8 cellular contexts compared by ENCODE assay signal in the genomic region with DNA sequence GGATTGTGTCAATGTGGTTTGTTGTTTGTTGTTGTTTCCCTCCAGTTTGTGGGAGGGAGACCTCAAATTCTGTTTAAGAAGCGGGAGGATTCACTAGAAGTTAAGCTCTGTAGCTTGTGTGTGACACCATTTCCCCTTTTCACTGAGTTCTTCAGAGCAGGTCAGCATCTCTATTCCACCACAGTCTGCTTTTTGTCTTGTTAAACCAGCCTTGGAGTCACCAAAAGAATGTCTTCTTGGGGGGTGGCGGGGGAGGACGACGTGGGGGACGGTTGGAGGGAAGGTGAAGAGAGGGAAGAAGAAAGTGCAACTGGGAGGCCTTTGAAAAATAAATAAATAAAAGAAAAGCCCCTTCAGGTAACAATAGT. TPM values are rescaled to one million over a fixed set of nuclear protein-coding genes. Genes with fewer than 3 reads are reported as not detected.
A peak's percentile ranks its signal among the peaks of the same experiment; 100 is the strongest.
DNase-seq lines count a peak whose midpoint lies in the region; ATAC-seq, FAIRE-seq and TF ChIP-seq lines count a peak whose summit lies in the region.

No MANE protein-coding gene starts in this region.

- intact Hi-C loops in activated CD4-positive, alpha-beta T cell treated with anti-CD3 and anti-CD28 coated beads for 36 hours (cut with DNase I, micrococcal nuclease), result loop anchor here in 1 of 2 experiments (5.0 to 10.0 kb wide), 3 partner anchors 462 to 1531 kb away; a partner anchor contains a TSS

- H2AFZ ChIP-seq in astrocyte (ENCODE audit: low read depth, low read length), result peak overlapping the region; percentile 94

- H3K4me1 Mint-ChIP-seq in activated CD4-positive, alpha-beta T cell treated with anti-CD3 and anti-CD28 coated beads for 36 hours, result peaks cover 35% of the 10 kb centered on the region
- peaks cover 6% of the 10 kb centered on the region for H3K4me1 Mint-ChIP-seq in astrocyte (ENCODE audit: low read depth, unreplicated experiment)
- peaks cover 21 to 25% of the 10 kb centered on the region in 2 donors for H3K4me1 Mint-ChIP-seq in natural killer cell treated with Interleukin-12 subunit alpha and Interleukin-12 subunit beta and Interleukin-15 and Interleukin-18, amount 100 ng/mL, for 72 hours (ENCODE audit: low read depth in 2 of 2)

- H3K9me3 ChIP-seq in astrocyte (ENCODE audit: insufficient read depth, low read depth, low read length), result no peaks in the 10 kb centered on the region

- H3K27me3 ChIP-seq in astrocyte (ENCODE audit: insufficient read depth, low read length), result peaks cover 51% of the 10 kb centered on the region

- H3K4me3 ChIP-seq in astrocyte (ENCODE audit: insufficient read depth, low read depth, low read length), result peak overlapping the region; percentile 83

- peak overlapping the region; percentile 8 for H3K27ac Mint-ChIP-seq in activated CD4-positive, alpha-beta T cell treated with anti-CD3 and anti-CD28 coated beads for 36 hours
- H3K27ac Mint-ChIP-seq in astrocyte (ENCODE audit: unreplicated experiment), result no peak overlapping the region
- no peak overlapping the region for H3K27ac Mint-ChIP-seq in natural killer cell treated with Interleukin-12 subunit alpha and Interleukin-12 subunit beta and Interleukin-15 and Interleukin-18, amount 100 ng/mL, for 72 hours

- no peaks in the 10 kb centered on the region for H3K9me3 Mint-ChIP-seq in activated CD4-positive, alpha-beta T cell treated with anti-CD3 and anti-CD28 coated beads for 36 hours (ENCODE audit: low read depth)
- no peaks in the 10 kb centered on the region for H3K9me3 Mint-ChIP-seq in astrocyte (ENCODE audit: unreplicated experiment)
- no peaks in the 10 kb centered on the region for H3K9me3 Mint-ChIP-seq in natural killer cell treated with Interleukin-12 subunit alpha and Interleukin-12 subunit beta and Interleukin-15 and Interleukin-18, amount 100 ng/mL, for 72 hours

- POLR2A ChIA-PET in activated CD4-positive, alpha-beta T cell treated with anti-CD3 and anti-CD28 coated beads for 36 hours (lab: Charles Lee), result no interaction called here

- no peak for DNase-seq in activated CD4-positive, alpha-beta T cell treated with anti-CD3 and anti-CD28 coated beads for 36 hours
- DNase-seq in activated CD4-positive, alpha-beta T cell treated with anti-CD3 and anti-CD28 coated beads for 48 hours, result no peak
- DNase-seq in astrocyte (ENCODE audit: low read depth), result no peak
- DNase-seq in natural killer cell treated with Interleukin-12 subunit alpha and Interleukin-12 subunit beta and Interleukin-15 and Interleukin-18, amount 100 ng/mL, for 72 hours (ENCODE audit: low spot score), result no peak
- DNase-seq in mesenteric fat pad (ENCODE audit: low spot score), result no peak
- no peak for DNase-seq in SK-N-DZ (ENCODE audit: low spot score)
- no peak for DNase-seq in NCI-H146 treated with DMSO at 0.1 percent for 48 hours (lab: John Stamatoyannopoulos, UW; ENCODE audit: unreplicated experiment)

- H3K36me3 ChIP-seq in astrocyte (ENCODE audit: insufficient read depth, low read length), result no peaks in the 10 kb centered on the region

- no peak overlapping the region for H3K27ac ChIP-seq in astrocyte (ENCODE audit: low read depth, low read length)

- TF ChIP-seq CTCF in astrocyte (IDR thresholded peaks at IDR 0.05; ENCODE audit: insufficient read depth, low read depth, low read length), result no peak

- H3K79me2 ChIP-seq in astrocyte (ENCODE audit: insufficient read depth, low read length), result peaks cover 18% of the 10 kb centered on the region

- no peak for ATAC-seq in activated CD4-positive, alpha-beta T cell treated with anti-CD3 and anti-CD28 coated beads for 36 hours
- ATAC-seq in HG03354 (IDR thresholded peaks at IDR 0.05; ENCODE audit: poor library complexity, severe bottlenecking, unreplicated experiment), result peak; percentile 3
- no peak for ATAC-seq in natural killer cell treated with Interleukin-12 subunit alpha and Interleukin-12 subunit beta and Interleukin-15 and Interleukin-18, amount 100 ng/mL, for 72 hours

- H3K4me1 ChIP-seq in astrocyte (ENCODE audit: insufficient read depth, low read length), result peaks cover 15% of the 10 kb centered on the region

- peak overlapping the region; percentile 72 for H3K4me3 Mint-ChIP-seq in activated CD4-positive, alpha-beta T cell treated with anti-CD3 and anti-CD28 coated beads for 36 hours
- H3K4me3 Mint-ChIP-seq in astrocyte (ENCODE audit: unreplicated experiment), result peak overlapping the region; percentile 97
- H3K4me3 Mint-ChIP-seq in natural killer cell treated with Interleukin-12 subunit alpha and Interleukin-12 subunit beta and Interleukin-15 and Interleukin-18, amount 100 ng/mL, for 72 hours, result peak overlapping the region; percentile 90

- peak overlapping the region; percentile 99 for H3K4me2 ChIP-seq in astrocyte (ENCODE audit: low read length)

- CTCF ChIA-PET in activated CD4-positive, alpha-beta T cell treated with anti-CD3 and anti-CD28 coated beads for 36 hours (lab: Charles Lee), result interaction anchor here (0.8 to 1.9 kb wide), 6 partner anchors 9 to 61 kb away, joined by 3 to 11 read pairs (median 4); no protein-coding TSS in a partner anchor

- no peaks in the 10 kb centered on the region for H4K20me1 ChIP-seq in astrocyte (ENCODE audit: insufficient read depth, low read length)

- no peak for FAIRE-seq in astrocyte (lab: Jason Lieb, UNC)

- H3K9ac ChIP-seq in astrocyte (ENCODE audit: low read length), result peak overlapping the region; percentile 7

- H3K36me3 Mint-ChIP-seq in activated CD4-positive, alpha-beta T cell treated with anti-CD3 and anti-CD28 coated beads for 36 hours (ENCODE audit: low read depth), result no peaks in the 10 kb centered on the region
- no peaks in the 10 kb centered on the region for H3K36me3 Mint-ChIP-seq in astrocyte (ENCODE audit: low read depth, unreplicated experiment)
- no peaks in the 10 kb centered on the region for H3K36me3 Mint-ChIP-seq in natural killer cell treated with Interleukin-12 subunit alpha and Interleukin-12 subunit beta and Interleukin-15 and Interleukin-18, amount 100 ng/mL, for 72 hours

- peaks cover 45% of the 10 kb centered on the region for H3K27me3 Mint-ChIP-seq in activated CD4-positive, alpha-beta T cell treated with anti-CD3 and anti-CD28 coated beads for 36 hours
- H3K27me3 Mint-ChIP-seq in astrocyte (ENCODE audit: low read depth, unreplicated experiment), result peaks cover 7% of the 10 kb centered on the region
- peaks cover 34 to 58% of the 10 kb centered on the region in 2 donors for H3K27me3 Mint-ChIP-seq in natural killer cell treated with Interleukin-12 subunit alpha and Interleukin-12 subunit beta and Interleukin-15 and Interleukin-18, amount 100 ng/mL, for 72 hours

RNA-seq across cellular contexts. Expression of a gene that starts 2.3 kb away (rescaled TPM):
- total RNA-seq in activated CD4-positive, alpha-beta T cell treated with anti-CD3 and anti-CD28 coated beads for 36 hours, result under 1 TPM; 0.57 to 0.98 TPM
- total RNA-seq in astrocyte (29.8 and 32.0 TPM in 2 replicates), mesenteric fat pad (0.64 TPM)
- under 1 TPM in 1 of 2 donors, not detected in 1; 0.81 TPM for total RNA-seq in natural killer cell treated with Interleukin-12 subunit alpha and Interleukin-12 subunit beta and Interleukin-15 and Interleukin-18, amount 100 ng/mL, for 72 hours
- polyA plus RNA-seq in SK-N-DZ (2014; cell fraction: cytosol; rRNA removed), result 12.0 and 17.2 TPM in 2 replicates
- polyA plus RNA-seq in SK-N-DZ (2014; cell fraction: nucleus; rRNA removed), result 20.7 and 24.1 TPM in 2 replicates

Comparison
In these comparisons a context has a peak if more than half of its experiments do, and no peak if none do; other contexts are left out.
1. RNA of a gene that starts 2.3 kb away (total RNA-seq): 29.8 to 32.0 TPM in astrocyte; 0.57 to 0.98 TPM in activated CD4-positive, alpha-beta T cell treated with anti-CD3 and anti-CD28 coated beads for 36 hours, 0.81 TPM in natural killer cell treated with Interleukin-12 subunit alpha and Interleukin-12 subunit beta and Interleukin-15 and Interleukin-18, amount 100 ng/mL, for 72 hours and 0.64 TPM in mesenteric fat pad (single experiment); every median in the first group is over 10 times any median in the second.
2. Peak in every context shown above with its lines, with median percentiles within 50 percentile points of each other: H3K4me3 Mint-ChIP-seq.